Comparison of ENCODE assay signal across 8 cellular contexts in the genomic region with DNA sequence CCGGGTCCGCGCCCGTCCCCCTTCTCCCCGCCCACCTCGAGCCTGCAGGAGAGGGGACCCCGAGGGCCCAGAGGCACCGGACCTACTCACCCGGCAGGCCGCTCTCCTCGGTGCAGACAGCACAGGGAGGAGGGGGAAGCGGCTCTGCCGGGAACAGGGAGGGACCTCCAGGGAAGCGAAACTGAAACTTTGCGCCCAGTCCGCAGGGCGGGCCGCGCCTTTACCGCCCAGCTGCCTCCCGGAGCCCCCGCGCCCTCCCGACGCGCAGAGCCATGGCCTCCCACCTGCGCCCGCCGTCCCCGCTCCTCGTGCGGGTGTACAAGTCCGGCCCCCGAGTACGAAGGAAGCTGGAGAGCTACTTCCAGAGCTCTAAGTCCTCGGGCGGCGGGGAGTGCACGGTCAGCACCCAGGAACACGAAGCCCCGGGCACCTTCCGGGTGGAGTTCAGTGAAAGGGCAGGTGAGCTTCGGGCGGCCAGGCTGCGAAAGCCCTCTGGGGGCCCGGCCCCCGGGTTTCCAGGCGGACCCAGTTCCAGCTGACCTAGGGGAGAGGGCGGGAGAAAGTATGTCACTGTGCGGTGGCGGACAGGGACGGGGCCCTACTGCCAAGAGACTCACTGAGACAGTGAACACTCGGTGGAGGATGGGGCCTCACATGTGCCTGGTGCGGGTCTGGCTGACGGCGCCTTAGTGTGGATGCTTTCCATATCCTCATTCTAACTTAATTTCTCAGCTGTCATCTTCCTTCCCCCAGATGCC. TPM values are rescaled to one million over a fixed set of nuclear protein-coding genes. Genes with fewer than 3 reads are reported as not detected.
A peak's percentile ranks its signal among the peaks of the same experiment; 100 is the strongest.
DNase-seq lines count a peak whose midpoint lies in the region; ATAC-seq and TF ChIP-seq lines count a peak whose summit lies in the region.

A gene (plus strand): TSS at position 184 of the 758 bp plus-strand sequence. CDS start 89 bp downstream, at position 273.
A gene (minus strand): TSS at position 146 of the 758 bp plus-strand sequence. CDS start 4,680 bp downstream, outside the sequence.

- H3K27me3 Mint-ChIP-seq in activated CD4-positive, alpha-beta T cell treated with anti-CD3 and anti-CD28 coated beads, Interleukin-2, amount 10 ng/mL, durations not matched to agents 7 days and 5 days: no peaks in the 10 kb centered on the region

- TF ChIP-seq CTCF in AG04450 (IDR thresholded peaks at IDR 0.05; ENCODE audit: low read depth, low read length): no peak

- H3K9me3 ChIP-seq in AG04450 (ENCODE audit: control insufficient read depth, insufficient read depth, low read length): no peaks in the 10 kb centered on the region

- H3K9me3 Mint-ChIP-seq in activated CD4-positive, alpha-beta T cell treated with anti-CD3 and anti-CD28 coated beads, Interleukin-2, amount 10 ng/mL, durations not matched to agents 7 days and 5 days: no peaks in the 10 kb centered on the region

- peak within 1 kb of the TSS; percentile 98 for H3K27ac Mint-ChIP-seq in activated CD4-positive, alpha-beta T cell treated with anti-CD3 and anti-CD28 coated beads, Interleukin-2, amount 10 ng/mL, durations not matched to agents 7 days and 5 days

- peak; percentile 78 for ATAC-seq in HG03175 (IDR thresholded peaks at IDR 0.05; ENCODE audit: unreplicated experiment)

- peak within 1 kb of the TSS; percentile 82 for H3K4me3 ChIP-seq in AG04450 (ENCODE audit: low read depth, low read length)

- peak; percentile 65 for TF ChIP-seq POLR2A in GM18951 (IDR thresholded peaks at IDR 0.05; ENCODE audit: extremely low read depth, insufficient read depth, insufficient read length)

- DNase-seq in AG04450 (ENCODE audit: low read depth, low spot score) (no peak), NCI-H510A (lab: John Stamatoyannopoulos, UW) (peak; percentile 78), cortex of kidney (lab: John Stamatoyannopoulos, UW) (peak; percentile 47), left kidney (ENCODE audit: low read depth, low spot score) (peak; percentile 91)
- DNase-seq in activated CD4-positive, alpha-beta T cell treated with anti-CD3 and anti-CD28 coated beads, Interleukin-2, amount 10 ng/mL, durations not matched to agents 7 days and 5 days: peak; percentile 90
- DNase-seq in stimulated activated CD4-positive, alpha-beta T cell treated with anti-CD3 and anti-CD28 coated beads, Interleukin-1b, Interleukin-23, amount 100 ng/mL, for 48 hours: peak; percentile 78

- peaks cover 79% of the 10 kb centered on the region for H3K36me3 Mint-ChIP-seq in activated CD4-positive, alpha-beta T cell treated with anti-CD3 and anti-CD28 coated beads, Interleukin-2, amount 10 ng/mL, durations not matched to agents 7 days and 5 days (ENCODE audit: low read depth)

- peak within 1 kb of the TSS; percentile 93 for H3K4me3 Mint-ChIP-seq in activated CD4-positive, alpha-beta T cell treated with anti-CD3 and anti-CD28 coated beads, Interleukin-2, amount 10 ng/mL, durations not matched to agents 7 days and 5 days

- peak within 1 kb of the TSS; percentile 73 for H3K27ac ChIP-seq in AG04450 (ENCODE audit: low read depth, low read length)

- in situ Hi-C loops in GM18951 (cut with MboI; ENCODE audit: low sequenced_read_pairs, unreplicated experiment): no loop called here

- no peaks in the 10 kb centered on the region for H3K27me3 ChIP-seq in AG04450 (ENCODE audit: control insufficient read depth, insufficient read depth, low read length)

- CTCF ChIA-PET in AG04450 (lab: Charles Lee): interaction anchor here (0.5 to 4.8 kb wide), 3 partner anchors 115 to 463 kb away, joined by 3 to 24 read pairs (median 3); a partner anchor contains a TSS
- CTCF ChIA-PET in activated CD4-positive, alpha-beta T cell treated with anti-CD3 and anti-CD28 coated beads, Interleukin-2, amount 10 ng/mL, durations not matched to agents 7 days and 5 days (lab: Charles Lee): interaction anchor here (0.6 to 11.7 kb wide), 6 partner anchors 17 to 148 kb away, joined by 3 to 107 read pairs (median 3); a partner anchor contains a TSS

- H3K4me1 Mint-ChIP-seq in activated CD4-positive, alpha-beta T cell treated with anti-CD3 and anti-CD28 coated beads, Interleukin-2, amount 10 ng/mL, durations not matched to agents 7 days and 5 days: peaks cover 72% of the 10 kb centered on the region

- POLR2A ChIA-PET in AG04450 (lab: Yijun Ruan, JAX): interaction anchor here (1.0 kb wide), 1 partner anchor 115 kb away, joined by 4 read pairs; no protein-coding TSS in a partner anchor
- POLR2A ChIA-PET in activated CD4-positive, alpha-beta T cell treated with anti-CD3 and anti-CD28 coated beads, Interleukin-2, amount 10 ng/mL, durations not matched to agents 7 days and 5 days (lab: Charles Lee): interaction anchor here (0.5 to 1.2 kb wide), 6 partner anchors 14 to 131 kb away, joined by 3 to 7 read pairs (median 4); a partner anchor contains a TSS

RNA-seq across cellular contexts. Expression of the first gene that starts in this region (rescaled TPM):
- polyA plus RNA-seq in AG04450 (2011; rRNA removed): 7.0 and 8.3 TPM in 2 replicates
- 7.7 and 11.4 TPM in 2 replicates for polyA minus RNA-seq in AG04450 (2011; rRNA and poly(A)+ RNA removed)
- 100 to 1,000 TPM; 162 to 189 TPM for total RNA-seq in activated CD4-positive, alpha-beta T cell treated with anti-CD3 and anti-CD28 coated beads, Interleukin-2, amount 10 ng/mL, durations not matched to agents 7 days and 5 days

RNA-seq across cellular contexts. Expression of the second gene that starts in this region (rescaled TPM):
- 18.9 and 24.4 TPM in 2 replicates for polyA plus RNA-seq in AG04450 (2011; rRNA removed)
- 9.9 and 14.0 TPM in 2 replicates for polyA minus RNA-seq in AG04450 (2011; rRNA and poly(A)+ RNA removed)
- total RNA-seq in activated CD4-positive, alpha-beta T cell treated with anti-CD3 and anti-CD28 coated beads, Interleukin-2, amount 10 ng/mL, durations not matched to agents 7 days and 5 days: 100 to 1,000 TPM; 172 to 186 TPM
